1 cellular context compared by ENCODE assay signal in genomic region chr15:75545066-75545465, GRCh38.
TF ChIP-seq lines count a peak whose summit lies in the region.

No MANE protein-coding gene starts in this region.

TF ChIP-seq in GM23338, 12 proteins besides CTCF, POLR2A, EP300 and RAD21 (continued from another document):
- TF ChIP-seq EZH2phosphoT487 (IDR thresholded peaks at IDR 0.05; ENCODE audit: unreplicated experiment) (no peak), ZNF462 (CRISPR knock-in tag; IDR thresholded peaks at IDR 0.05) (no peak), ZNF114 (CRISPR knock-in tag; IDR thresholded peaks at IDR 0.05) (no peak), STAT1 (IDR thresholded peaks at IDR 0.05; ENCODE audit: unreplicated experiment) (no peak), NANOG (IDR thresholded peaks at IDR 0.05; ENCODE audit: borderline replicate concordance) (no peak), JUNB (IDR thresholded peaks at IDR 0.05; ENCODE audit: unreplicated experiment) (no peak)
TF ChIP-seq in GM23338: peak in this region for 0.
